8 cellular contexts compared by ENCODE assay signal in the genomic region with DNA sequence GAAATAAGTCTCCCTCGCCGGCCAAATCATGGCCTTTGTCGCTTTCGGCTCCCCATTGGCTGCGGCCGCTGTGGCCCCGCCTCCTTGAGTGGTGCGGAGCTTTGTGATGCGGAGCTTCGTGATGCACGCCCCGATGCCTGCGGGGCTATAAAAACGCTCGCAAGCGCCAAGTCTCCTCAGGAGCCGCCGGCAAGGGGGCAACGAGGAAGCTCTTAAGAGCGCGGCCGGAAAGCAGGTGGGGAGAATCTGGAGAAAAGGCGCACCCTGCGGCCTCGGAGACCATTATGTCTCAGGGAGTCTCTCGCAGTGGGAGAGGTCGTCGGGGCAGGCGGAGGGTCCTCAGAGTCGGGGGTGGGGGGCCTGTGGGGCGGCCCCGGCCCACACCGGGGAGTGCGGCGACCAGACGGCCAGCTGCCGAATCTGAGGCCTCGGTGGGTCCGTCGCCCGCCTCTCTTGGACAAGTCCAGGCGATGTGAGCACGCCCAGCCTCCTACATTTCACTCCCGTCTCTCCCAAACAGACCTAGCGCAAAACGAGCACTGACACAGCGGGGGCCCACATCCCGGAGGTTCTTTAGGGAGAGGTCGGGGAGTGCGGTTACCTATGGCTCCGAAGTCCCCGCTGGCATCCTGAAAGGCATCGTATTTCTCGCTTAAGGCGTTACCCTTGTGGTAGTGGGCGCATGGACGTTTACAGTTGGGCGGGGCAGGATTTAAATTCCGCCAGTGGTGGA. TPM values are rescaled to one million over a fixed set of nuclear protein-coding genes. Genes with fewer than 3 reads are reported as not detected.
A peak's percentile ranks its signal among the peaks of the same experiment; 100 is the strongest.
DNase-seq lines count a peak whose midpoint lies in the region; ATAC-seq and TF ChIP-seq lines count a peak whose summit lies in the region.

TSS of gene CABYR (plus strand) at position 179 of the 733 bp plus-strand sequence. CDS start 4,053 bp downstream, outside the sequence.

- H3K27ac ChIP-seq in mucosa of rectum (ENCODE audit: low read depth in 2 of 2, low read length in 2 of 2): peak within 1 kb of the TSS in 1 of 2 donors; percentile 24

- DNase-seq in 8988T: peak; percentile 76
- DNase-seq in NCI-H748 treated with DMSO at 0.1 percent for 48 hours (lab: John Stamatoyannopoulos, UW): peak; percentile 72
- DNase-seq in activated T-cell treated with anti-CD3 and anti-CD28 coated beads, Interleukin-2, amount 50 U/mL, for 48 hours: peak; percentile 79 to 83
- peak; percentile 27 to 59 for DNase-seq in stimulated activated CD8-positive, alpha-beta memory T cell treated with anti-CD3 and anti-CD28 coated beads, Interleukin-4, amount 100 ng/mL, for 1 hour (ENCODE audit: low read depth in 2 of 2, low spot score in 1 of 2)

- H3K9me3 ChIP-seq in mucosa of rectum (ENCODE audit: control insufficient read depth in 2 of 2, low read length in 2 of 2): no peaks in the 10 kb centered on the region

- ATAC-seq in HG03097 (IDR thresholded peaks at IDR 0.05; ENCODE audit: low FRiP score, unreplicated experiment) (peak; percentile 75), esophagus mucosa (peak; percentile 84)

- H3K27me3 ChIP-seq in mucosa of rectum (ENCODE audit: control insufficient read depth in 2 of 2, insufficient read depth in 2 of 2, low read length in 2 of 2): no peaks in the 10 kb centered on the region

- no peaks in the 10 kb centered on the region for H3K4me1 ChIP-seq in mucosa of rectum (ENCODE audit: control insufficient read depth in 2 of 2, insufficient read depth in 2 of 2, low read length in 2 of 2)

- peak; percentile 56 for TF ChIP-seq POLR2A in GM18526 (IDR thresholded peaks at IDR 0.05; ENCODE audit: extremely low read depth, insufficient read length)

- no peaks in the 10 kb centered on the region for H3K36me3 ChIP-seq in mucosa of rectum (ENCODE audit: control insufficient read depth in 2 of 2, insufficient read depth in 2 of 2, low read length in 2 of 2)

- peak within 1 kb of the TSS; percentile 62 to 70 for H3K4me3 ChIP-seq in mucosa of rectum (ENCODE audit: low read length in 2 of 2)

- peak within 1 kb of the TSS; percentile 29 to 60 for H3K9ac ChIP-seq in mucosa of rectum (ENCODE audit: low read depth in 1 of 2, low read length in 2 of 2)

RNA-seq across cellular contexts. Expression of gene CABYR, which starts in this region (rescaled TPM):
- total RNA-seq in esophagus mucosa: 1.4 TPM
